ENCODE assay signal across 9 cellular contexts in the genomic region with DNA sequence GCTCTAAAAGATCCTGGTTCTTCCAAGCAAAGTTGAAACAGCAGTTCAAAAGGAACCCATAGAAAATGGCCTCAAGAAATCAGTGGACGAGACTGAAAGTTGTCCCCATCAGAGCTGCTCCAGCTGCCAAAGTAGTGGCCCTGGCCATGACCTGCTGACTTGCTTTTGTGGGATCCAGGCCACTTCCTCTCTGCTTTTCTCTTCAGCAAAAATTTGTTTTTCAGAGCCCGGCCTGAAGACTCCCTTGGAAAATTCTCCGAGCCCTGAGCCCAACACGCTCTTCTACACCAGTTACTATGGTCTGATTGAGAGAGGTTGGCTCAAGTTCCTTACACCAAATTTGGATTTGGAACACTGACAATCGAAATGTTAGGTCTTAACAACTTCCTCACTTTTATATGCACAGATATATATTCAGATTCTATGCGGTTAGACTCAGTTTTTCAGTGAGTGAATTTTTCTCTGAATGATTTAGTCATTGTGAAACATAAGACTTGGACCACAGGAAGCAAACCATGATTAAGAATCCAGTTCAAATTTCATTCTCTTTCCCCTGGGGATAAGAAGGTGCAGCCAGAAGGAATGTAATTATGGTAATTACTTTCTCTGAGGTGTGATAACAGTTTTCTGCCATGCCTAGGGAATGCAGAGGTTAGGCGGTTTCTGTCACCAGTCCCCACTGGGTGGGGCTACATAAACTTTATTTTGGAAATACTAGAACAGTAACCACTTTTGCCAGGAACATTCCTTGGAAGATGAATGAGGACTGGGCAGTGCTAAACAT.
A peak's percentile ranks its signal among the peaks of the same experiment; 100 is the strongest.
DNase-seq lines count a peak whose midpoint lies in the region; ATAC-seq and TF ChIP-seq lines count a peak whose summit lies in the region.
"Had no signal": no experiment of that assay in that cellular context is flagged by ENCODE, and none has a peak within 500 bp of the region (broad histone marks: within the 10 kb centered on the region; RNA-seq: fewer than 3 reads in every experiment).

No MANE protein-coding gene starts in this region.

- H3K4me1 ChIP-seq in tibial artery, result peaks cover 5 to 91% (median 44%) of the 10 kb centered on the region in 4 donors
- H3K4me1 ChIP-seq: parathyroid adenoma had no signal

- CTCF ChIA-PET in CD4-positive, alpha-beta T cell (lab: Charles Lee), result no interaction called here

- H3K27ac Mint-ChIP-seq in stimulated activated naive CD8-positive, alpha-beta T cell treated with anti-CD3 and anti-CD28 coated beads, Interleukin-15, Interleukin-2, amounts not matched to agents 100 ng/mL and 50 ng/mL, for 24 hours, result peak overlapping the region; percentile 58
- H3K27ac Mint-ChIP-seq in stimulated activated naive CD8-positive, alpha-beta T cell treated with anti-CD3 and anti-CD28 coated beads, Interleukin-15, amount 100 ng/mL, for 72 hours, result no peak overlapping the region
- H3K27ac Mint-ChIP-seq in CD4-positive, alpha-beta T cell, result no peak overlapping the region

- intact Hi-C loops in Right ventricle myocardium superior (cut with DNase I) (no loop called here), tibial artery (cut with DNase I; ENCODE audit: low total_unique reads) (no loop called here)
- intact Hi-C loops in CD4-positive, alpha-beta T cell (cut with DNase I, micrococcal nuclease), result no loop called here

- H3K4me3 Mint-ChIP-seq in stimulated activated naive CD8-positive, alpha-beta T cell treated with anti-CD3 and anti-CD28 coated beads, Interleukin-15, Interleukin-2, amounts not matched to agents 100 ng/mL and 50 ng/mL, for 24 hours, result no peak overlapping the region
- no peak overlapping the region for H3K4me3 Mint-ChIP-seq in stimulated activated naive CD8-positive, alpha-beta T cell treated with anti-CD3 and anti-CD28 coated beads, Interleukin-15, amount 100 ng/mL, for 72 hours
- H3K4me3 Mint-ChIP-seq in CD4-positive, alpha-beta T cell, result no peak overlapping the region

- no peak for DNase-seq in stimulated activated naive CD8-positive, alpha-beta T cell treated with anti-CD3 and anti-CD28 coated beads, Interleukin-15, amount 100 ng/mL, for 72 hours
- peak; percentile 29 for DNase-seq in NCI-H2107 treated with DMSO at 0.1 percent for 48 hours (lab: John Stamatoyannopoulos, UW; ENCODE audit: unreplicated experiment)
- DNase-seq in Right ventricle myocardium superior, result peak; percentile 68
- DNase-seq in tibial artery, result peak; percentile 48 to 83
- DNase-seq in CD4-positive, alpha-beta T cell, result no peak
- DNase-seq in mucosa of gallbladder (ENCODE audit: low spot score), result no peak

- H3K36me3 Mint-ChIP-seq in stimulated activated naive CD8-positive, alpha-beta T cell treated with anti-CD3 and anti-CD28 coated beads, Interleukin-15, Interleukin-2, amounts not matched to agents 100 ng/mL and 50 ng/mL, for 24 hours (ENCODE audit: low read depth), result peaks cover 12% of the 10 kb centered on the region
- H3K36me3 Mint-ChIP-seq in CD4-positive, alpha-beta T cell (ENCODE audit: low read depth), result peaks cover 82% of the 10 kb centered on the region

- no peaks in the 10 kb centered on the region for H3K27me3 ChIP-seq in tibial artery
- no peaks in the 10 kb centered on the region for H3K27me3 ChIP-seq in CD4-positive, alpha-beta T cell (ENCODE audit: control insufficient read depth, insufficient read depth, low read length)

- peak overlapping the region; percentile 4 to 10 for H3K4me3 ChIP-seq in tibial artery

- peak in 1 of 2 experiments; percentile 19 for TF ChIP-seq CTCF in tibial artery (IDR thresholded peaks at IDR 0.05)
- no peak for TF ChIP-seq CTCF in CD4-positive, alpha-beta T cell (IDR thresholded peaks at IDR 0.05)

- ATAC-seq in stimulated activated naive CD8-positive, alpha-beta T cell treated with anti-CD3 and anti-CD28 coated beads, Interleukin-15, amount 100 ng/mL, for 72 hours, result no peak
- ATAC-seq in Right ventricle myocardium superior (ENCODE audit: poor library complexity) (peak; percentile 86), GM19023 (IDR thresholded peaks at IDR 0.05; ENCODE audit: unreplicated experiment) (no peak)
- ATAC-seq in CD4-positive, alpha-beta T cell (ENCODE audit: poor library complexity), result no peak

- H3K36me3 ChIP-seq in tibial artery, result peaks cover 15 to 16% (median 16%) of the 10 kb centered on the region in 3 donors

- H3K27ac ChIP-seq in tibial artery, result peak overlapping the region; percentile 59 to 62
- no peak overlapping the region for H3K27ac ChIP-seq in CD4-positive, alpha-beta T cell (ENCODE audit: low read depth, low read length)
- H3K27ac ChIP-seq: parathyroid adenoma had no signal

- no peaks in the 10 kb centered on the region for H3K27me3 Mint-ChIP-seq in stimulated activated naive CD8-positive, alpha-beta T cell treated with anti-CD3 and anti-CD28 coated beads, Interleukin-15, Interleukin-2, amounts not matched to agents 100 ng/mL and 50 ng/mL, for 24 hours
- H3K27me3 Mint-ChIP-seq in stimulated activated naive CD8-positive, alpha-beta T cell treated with anti-CD3 and anti-CD28 coated beads, Interleukin-15, amount 100 ng/mL, for 72 hours, result no peaks in the 10 kb centered on the region
- no peaks in the 10 kb centered on the region for H3K27me3 Mint-ChIP-seq in CD4-positive, alpha-beta T cell

- POLR2A ChIA-PET in CD4-positive, alpha-beta T cell (lab: Charles Lee), result no interaction called here

- H3K9me3 Mint-ChIP-seq in stimulated activated naive CD8-positive, alpha-beta T cell treated with anti-CD3 and anti-CD28 coated beads, Interleukin-15, Interleukin-2, amounts not matched to agents 100 ng/mL and 50 ng/mL, for 24 hours, result no peaks in the 10 kb centered on the region
- H3K9me3 Mint-ChIP-seq in stimulated activated naive CD8-positive, alpha-beta T cell treated with anti-CD3 and anti-CD28 coated beads, Interleukin-15, amount 100 ng/mL, for 72 hours, result no peaks in the 10 kb centered on the region
- H3K9me3 Mint-ChIP-seq in CD4-positive, alpha-beta T cell, result no peaks in the 10 kb centered on the region

- H3K4me1 Mint-ChIP-seq in stimulated activated naive CD8-positive, alpha-beta T cell treated with anti-CD3 and anti-CD28 coated beads, Interleukin-15, Interleukin-2, amounts not matched to agents 100 ng/mL and 50 ng/mL, for 24 hours (ENCODE audit: low read depth), result peaks cover 11% of the 10 kb centered on the region
- H3K4me1 Mint-ChIP-seq in stimulated activated naive CD8-positive, alpha-beta T cell treated with anti-CD3 and anti-CD28 coated beads, Interleukin-15, amount 100 ng/mL, for 72 hours, result no peaks in the 10 kb centered on the region
- H3K4me1 Mint-ChIP-seq in CD4-positive, alpha-beta T cell (ENCODE audit: low read depth), result no peaks in the 10 kb centered on the region

- H3K9me3 ChIP-seq in tibial artery, result no peaks in the 10 kb centered on the region
- no peaks in the 10 kb centered on the region for H3K9me3 ChIP-seq in CD4-positive, alpha-beta T cell (ENCODE audit: control insufficient read depth, low read length)

Comparison
In these comparisons a context has a peak if more than half of its experiments do, and no peak if none do; other contexts are left out.
1. DNase-seq: peak in NCI-H2107 treated with DMSO at 0.1 percent for 48 hours (single experiment), Right ventricle myocardium superior (single experiment) and tibial artery (2 of 2); none in stimulated activated naive CD8-positive, alpha-beta T cell treated with anti-CD3 and anti-CD28 coated beads, Interleukin-15, amount 100 ng/mL, for 72 hours (0 of 2), CD4-positive, alpha-beta T cell (0 of 10) and mucosa of gallbladder (single experiment).